11 cellular contexts compared by ENCODE assay signal in the genomic region with DNA sequence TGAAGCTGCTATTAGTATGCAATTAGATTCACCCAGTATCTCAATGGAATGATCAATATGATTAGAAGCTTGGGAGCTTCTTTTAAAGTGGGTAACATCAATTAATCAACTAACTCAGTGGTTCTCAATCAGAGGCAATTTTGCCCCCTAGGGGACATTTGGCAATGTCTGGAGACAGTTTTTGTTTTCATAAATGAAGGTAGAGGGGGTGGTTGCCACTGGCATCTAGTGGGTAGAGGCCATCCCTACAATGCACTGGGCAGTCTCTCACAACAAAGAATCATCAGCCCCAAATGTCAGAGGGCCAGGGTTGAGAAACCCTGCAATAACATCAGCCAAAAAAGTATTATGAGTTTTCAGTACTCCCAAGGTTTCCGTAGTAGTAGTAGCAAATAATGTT. TPM values are rescaled to one million over a fixed set of nuclear protein-coding genes. Genes with fewer than 3 reads are reported as not detected.
DNase-seq lines count a peak whose midpoint lies in the region; ATAC-seq, FAIRE-seq and TF ChIP-seq lines count a peak whose summit lies in the region.
"Had no signal": no experiment of that assay in that cellular context is flagged by ENCODE, and none has a peak within 500 bp of the region (broad histone marks: within the 10 kb centered on the region; RNA-seq: fewer than 3 reads in every experiment).

No MANE protein-coding gene starts in this region.

- intact Hi-C loops in left lung (cut with DNase I), result loop anchor here in 1 of 2 donors (10.0 kb wide), 1 partner anchor 137 kb away; no protein-coding TSS in a partner anchor

- no peaks in the 10 kb centered on the region for H3K36me3 ChIP-seq in left lung
- H3K36me3 ChIP-seq: uterus had no signal

- no peak overlapping the region for H3K27ac ChIP-seq in A549
- H3K27ac ChIP-seq in left lung, result no peak overlapping the region
- H3K27ac ChIP-seq: skin epidermis, uterus had no signal

- 85% methylated on average over 1 of the region's 1 CpG for WGBS in A549 (ENCODE audit: missing lambda C conversion rate)

- FAIRE-seq in A549 (lab: Jason Lieb, UNC), result no peak

- TF ChIP-seq CTCF in A549 (IDR thresholded peaks at IDR 0.05), result peak; percentile 54
- peak; percentile 38 for TF ChIP-seq CTCF in GM12873 (IDR thresholded peaks at IDR 0.05; ENCODE audit: insufficient read depth, low read depth, low read length, missing control alignments)
- TF ChIP-seq CTCF in fibroblast of mammary gland (conservative IDR thresholded peaks at IDR 0.05; ENCODE audit: control insufficient read depth, insufficient read depth, low read depth, low read length), result peak; percentile 41
- TF ChIP-seq CTCF in left lung (IDR thresholded peaks at IDR 0.05), result peak in 1 of 2 donors; percentile 22

- ATAC-seq in A549 (peak; percentile 82 to 85), left lung (no peak), GM19395 (IDR thresholded peaks at IDR 0.05; ENCODE audit: unreplicated experiment) (no peak)

- no peak for TF ChIP-seq POLR2A in A549 (IDR thresholded peaks at IDR 0.05; ENCODE audit: low read length)

- H3K9me3 ChIP-seq in A549 (no peaks in the 10 kb centered on the region), left lung (no peaks in the 10 kb centered on the region)
- H3K9me3 ChIP-seq: uterus had no signal

- no peak for TF ChIP-seq EP300 in A549 (IDR thresholded peaks at IDR 0.05)

- H3K4me1 ChIP-seq in A549 (peaks cover 6% of the 10 kb centered on the region), left lung (peaks cover 0 to 4% of the 10 kb centered on the region in 2 donors)

- DNase-seq in A549 (ENCODE audit: low read depth in 1 of 2, low spot score in 1 of 2) (peak in 1 of 2 experiments; percentile 44), RPMI7951 (ENCODE audit: low read depth) (peak; percentile 58), fibroblast of mammary gland (ENCODE audit: low read depth) (no peak), left lung (no peak), occipital lobe (lab: John Stamatoyannopoulos, UW) (no peak)
- no peak for DNase-seq in stimulated activated CD4-positive, alpha-beta T cell treated with anti-CD3 and anti-CD28 coated beads, Interleukin-4, amount 100 ng/mL, for 1 hour
- DNase-seq: NCI-H446 treated with DMSO at 0.1 percent for 48 hours, uterus had no signal

- TF ChIP-seq RAD21 in A549 (conservative IDR thresholded peaks at IDR 0.05 in 1 of 2, IDR thresholded peaks at IDR 0.05 in 1 of 2), result peak; percentile 68

- no peak overlapping the region for H3K4me3 ChIP-seq in A549
- H3K4me3 ChIP-seq in fibroblast of mammary gland (ENCODE audit: control insufficient read depth, low read depth, low read length), result no peak overlapping the region
- no peak overlapping the region for H3K4me3 ChIP-seq in left lung
- H3K4me3 ChIP-seq: skin epidermis, uterus had no signal

- POLR2A ChIA-PET in A549 (lab: Yijun Ruan, JAX), result no interaction called here

- CTCF ChIA-PET in A549 (lab: Yijun Ruan, JAX), result interaction anchor here (0.7 to 2.8 kb wide), 8 partner anchors 9 to 139 kb away, joined by 3 to 8 read pairs (median 4); no protein-coding TSS in a partner anchor

- no peak overlapping the region for H3K4me2 ChIP-seq in A549

- peaks cover 0 to under 1% of the 10 kb centered on the region in 2 donors for H3K27me3 ChIP-seq in left lung
- H3K27me3 ChIP-seq: uterus had no signal

TF ChIP-seq in A549, 52 proteins besides CTCF, POLR2A, EP300 and RAD21:
- TF ChIP-seq SMC3 (IDR thresholded peaks at IDR 0.05) (peak; percentile 66), FOSB (CRISPR knock-in tag; IDR thresholded peaks at IDR 0.05) (no peak)
TF ChIP-seq in A549: peak in this region for 1.

RNA-seq across cellular contexts. Expression of a gene that starts 5.9 kb away (rescaled TPM):
- polyA plus RNA-seq in A549 (2011; rRNA removed) (12.2 TPM in 2 replicates), A549 (2017; fragmentation: RNase III; extraction: RNeasy Plus Mini Kit Qiagen cat#74134 plus additional on column Dnase treatment) (3.4 to 4.0 TPM (median 3.9 TPM) in 3 replicates)
- 2.8 and 3.1 TPM in 2 replicates for polyA plus RNA-seq in A549 (2012; cell fraction: cytosol; rRNA removed)
- 4.4 and 5.1 TPM in 2 replicates for polyA plus RNA-seq in A549 (2012; cell fraction: nucleus; rRNA removed)
- 21.9 and 24.8 TPM in 2 replicates for polyA minus RNA-seq in A549 (2011; rRNA and poly(A)+ RNA removed)
- total RNA-seq in RPMI7951 (2014; rRNA removed; shearing (Covaris generic)), result 24.4 and 24.8 TPM in 2 replicates
- total RNA-seq in left lung (10 to 100 TPM; 42.7 to 52.0 TPM), occipital lobe (34.6 TPM)

Comparison
In these comparisons a context has a peak if more than half of its experiments do, and no peak if none do; other contexts are left out.
1. ATAC-seq: peak in A549 (2 of 2); none in left lung (single experiment) and GM19395 (single experiment).